10 cellular contexts compared by ENCODE assay signal in genomic region chr16:88566158-88566557, GRCh38. TPM values are rescaled to one million over a fixed set of nuclear protein-coding genes. Genes with fewer than 3 reads are reported as not detected.
DNase-seq lines count a peak whose midpoint lies in the region; ATAC-seq and TF ChIP-seq lines count a peak whose summit lies in the region.
"Had no signal": no experiment of that assay in that cellular context is flagged by ENCODE, and none has a peak within 500 bp of the region (broad histone marks: within the 10 kb centered on the region; RNA-seq: fewer than 3 reads in every experiment).

No MANE protein-coding gene starts in this region.

- no peak overlapping the region for H3K4me3 ChIP-seq in adrenal gland

- 71 to 84% (median 79%) methylated on average over 3 to 6 of the region's 6 CpGs for WGBS in adrenal gland, 4 donors

- intact Hi-C loops in adrenal gland (cut with DNase I): no loop called here

- TF ChIP-seq POLR2A in adrenal gland (IDR thresholded peaks at IDR 0.05): no peak

- no peaks in the 10 kb centered on the region for H3K27me3 ChIP-seq in adrenal gland

- no peak for TF ChIP-seq CTCF in adrenal gland (IDR thresholded peaks at IDR 0.05)

- H3K27ac ChIP-seq in adrenal gland: no peak overlapping the region

- ATAC-seq in activated CD4-positive, CD25-positive, alpha-beta regulatory T cell treated with anti-CD3 and anti-CD28 coated beads, Interleukin-2, amount 50 U/mL, for 24 hours: peak; percentile 33 to 44
- no peak for ATAC-seq in HG02588 (IDR thresholded peaks at IDR 0.05; ENCODE audit: unreplicated experiment)

- H3K9me3 ChIP-seq in adrenal gland (replicated peaks in 1 of 3): no peaks in the 10 kb centered on the region

- no peaks in the 10 kb centered on the region for H3K36me3 ChIP-seq in adrenal gland (replicated peaks in 1 of 2)

- H3K4me1 ChIP-seq in adrenal gland (replicated peaks in 1 of 2): peaks cover 0 to 10% of the 10 kb centered on the region in 2 donors

- DNase-seq in ELR (ENCODE audit: low read depth): peak; percentile 77
- DNase-seq in dermis blood vessel endothelial cell: peak; percentile 39
- peak; percentile 47 for DNase-seq in stimulated activated CD4-positive, alpha-beta T cell treated with anti-CD3 and anti-CD28 coated beads, Interleukin-2, amount 100 ng/mL, for 4 hours (ENCODE audit: low read depth)
- DNase-seq in adrenal gland: no peak
- DNase-seq in SHP77 (lab: John Stamatoyannopoulos, UW): no peak
- DNase-seq in AG08396 (ENCODE audit: low spot score): no peak
- DNase-seq: DND-41, KG1 had no signal

RNA-seq across cellular contexts. Expression of gene ZC3H18, which starts 4.0 kb away (rescaled TPM):
- total RNA-seq in dermis blood vessel endothelial cell (15.3 and 17.3 TPM in 2 replicates), adrenal gland (10 to 100 TPM; 11.8 to 40.2 (median 21.8) TPM)
- 10 to 100 TPM; 17.4 to 49.1 (median 34.0) TPM for polyA plus RNA-seq in adrenal gland

Comparison
In these comparisons a context has a peak if more than half of its experiments do, and no peak if none do; other contexts are left out.
1. DNase-seq: peak in ELR (single experiment), dermis blood vessel endothelial cell (single experiment) and stimulated activated CD4-positive, alpha-beta T cell treated with anti-CD3 and anti-CD28 coated beads, Interleukin-2, amount 100 ng/mL, for 4 hours (single experiment); none in adrenal gland (0 of 7), SHP77 (0 of 2) and AG08396 (single experiment).